ENCODE assay signal across 20 cellular contexts in genomic region chr13:101398920-101399319, GRCh38. TPM values are rescaled to one million over a fixed set of nuclear protein-coding genes. Genes with fewer than 3 reads are reported as not detected.
A peak's percentile ranks its signal among the peaks of the same experiment; 100 is the strongest.
DNase-seq lines count a peak whose midpoint lies in the region; ATAC-seq, FAIRE-seq and TF ChIP-seq lines count a peak whose summit lies in the region.
"Had no signal": no experiment of that assay in that cellular context is flagged by ENCODE, and none has a peak within 500 bp of the region (broad histone marks: within the 10 kb centered on the region; RNA-seq: fewer than 3 reads in every experiment).

No MANE protein-coding gene starts in this region.

- H3K36me3 ChIP-seq in esophagus muscularis mucosa (no peaks in the 10 kb centered on the region), osteoblast (ENCODE audit: insufficient read depth, low read length) (no peaks in the 10 kb centered on the region)

- DNase-seq in AG20443 (ENCODE audit: low spot score): peak; percentile 69
- DNase-seq in RCC 7860 (ENCODE audit: low spot score): peak; percentile 55
- DNase-seq in esophagus muscularis mucosa (ENCODE audit: extremely low spot score): peak; percentile 34
- peak; percentile 59 for DNase-seq in osteoblast (ENCODE audit: insufficient read length, low spot score, missing footprints)
- no peak for DNase-seq in ureter (ENCODE audit: low spot score)
- no peak for DNase-seq in activated naive CD4-positive, alpha-beta T cell treated with Interleukin-2 at 50 U/mL for 16 hours
- DNase-seq: activated CD4-positive, alpha-beta T cell treated with anti-CD3 and anti-CD28 coated beads for 36 hours; activated naive CD4-positive, alpha-beta T cell treated with anti-CD3 and anti-CD28 coated beads for 36 hours; dermis blood vessel endothelial cell; hypothalamus; left cardiac atrium; midbrain; NCI-H2081; NCI-H526; retina; T1000 had no signal

- no peak for TF ChIP-seq EP300 in esophagus muscularis mucosa (IDR thresholded peaks at IDR 0.05)

- WGBS in esophagus muscularis mucosa: 84% methylated on average over 2 of the region's 2 CpGs

- H3K79me2 ChIP-seq in osteoblast (ENCODE audit: insufficient read depth, low read length): peaks cover 5% of the 10 kb centered on the region

- no peak overlapping the region for H3K27ac ChIP-seq in esophagus muscularis mucosa (replicated peaks in 1 of 4)
- peak overlapping the region; percentile 64 for H3K27ac ChIP-seq in osteoblast (ENCODE audit: low read depth, low read length)
- H3K27ac ChIP-seq: SK-N-MC had no signal

- no peaks in the 10 kb centered on the region for H4K20me1 ChIP-seq in osteoblast (ENCODE audit: insufficient read depth, low read length)

- H3K4me1 ChIP-seq in esophagus muscularis mucosa (no peaks in the 10 kb centered on the region), osteoblast (ENCODE audit: insufficient read depth, low read length) (peaks cover 33% of the 10 kb centered on the region)

- intact Hi-C loops in esophagus muscularis mucosa (cut with DNase I): no loop called here

- no peak overlapping the region for H3K4me3 ChIP-seq in esophagus muscularis mucosa
- no peak overlapping the region for H3K4me3 ChIP-seq in osteoblast (ENCODE audit: insufficient read depth, low read length)
- H3K4me3 ChIP-seq: SK-N-MC had no signal

- H3K27me3 ChIP-seq in esophagus muscularis mucosa: no peaks in the 10 kb centered on the region
- H3K27me3 ChIP-seq in osteoblast (ENCODE audit: insufficient read depth, low read length): no peaks in the 10 kb centered on the region

- FAIRE-seq in RCC 7860 (lab: Jason Lieb, UNC): peak; percentile 71

- no peak for TF ChIP-seq CTCF in esophagus muscularis mucosa (IDR thresholded peaks at IDR 0.05)
- TF ChIP-seq CTCF in osteoblast (IDR thresholded peaks at IDR 0.05; ENCODE audit: extremely low read depth, low read depth, low read length): no peak

- peak overlapping the region; percentile 46 for H3K4me2 ChIP-seq in osteoblast (ENCODE audit: insufficient read depth, low read length)

- ATAC-seq in HG03139 (IDR thresholded peaks at IDR 0.05; ENCODE audit: unreplicated experiment): no peak
- ATAC-seq in GM21619 (IDR thresholded peaks at IDR 0.05; ENCODE audit: unreplicated experiment): no peak
- ATAC-seq: activated CD4-positive, alpha-beta T cell treated with anti-CD3 and anti-CD28 coated beads for 36 hours; esophagus mucosa; left cardiac atrium had no signal

- H3K9me3 ChIP-seq in esophagus muscularis mucosa (no peaks in the 10 kb centered on the region), osteoblast (ENCODE audit: low read depth, low read length) (no peaks in the 10 kb centered on the region)

- no peak for TF ChIP-seq POLR2A in esophagus muscularis mucosa (IDR thresholded peaks at IDR 0.05; ENCODE audit: low read depth)

- H2AFZ ChIP-seq in osteoblast (ENCODE audit: low read length): no peak overlapping the region

RNA-seq across cellular contexts. Expression of gene NALCN, which starts 17.4 kb away (rescaled TPM):
- total RNA-seq in esophagus muscularis mucosa (under 1 TPM; 0.42 to 0.83 (median 0.54) TPM), osteoblast (10.6 and 11.2 TPM in 2 replicates), ureter (1.1 TPM)
- total RNA-seq: activated CD4-positive, alpha-beta T cell treated with anti-CD3 and anti-CD28 coated beads for 36 hours; activated naive CD4-positive, alpha-beta T cell treated with anti-CD3 and anti-CD28 coated beads for 36 hours; esophagus mucosa had no signal

RNA-seq across cellular contexts. Expression of gene ITGBL1, which starts 53.6 kb away (rescaled TPM):
- total RNA-seq in esophagus muscularis mucosa: 10 to 100 TPM in 3 of 4 donors, 1 to 10 TPM in 1; 8.3 to 20.0 (median 13.8) TPM
- 360 and 398 TPM in 2 replicates for total RNA-seq in osteoblast
- 1.9 TPM for total RNA-seq in ureter
- total RNA-seq: activated CD4-positive, alpha-beta T cell treated with anti-CD3 and anti-CD28 coated beads for 36 hours; activated naive CD4-positive, alpha-beta T cell treated with anti-CD3 and anti-CD28 coated beads for 36 hours had no signal

Comparison
In these comparisons a context has a peak if more than half of its experiments do, and no peak if none do; other contexts are left out.
1. DNase-seq: peak in AG20443 (single experiment), RCC 7860 (single experiment), esophagus muscularis mucosa (single experiment) and osteoblast (single experiment); none in ureter (single experiment) and activated naive CD4-positive, alpha-beta T cell treated with Interleukin-2 at 50 U/mL for 16 hours (single experiment).
2. RNA of gene ITGBL1, which starts 53.6 kb away (total RNA-seq): 360 to 398 TPM in osteoblast; 8.3 to 20.0 TPM in esophagus muscularis mucosa and 1.9 TPM in ureter (single experiment); every median in the first group is over 10 times any median in the second.